Comparison of ENCODE assay signal across 8 cellular contexts in the genomic region with DNA sequence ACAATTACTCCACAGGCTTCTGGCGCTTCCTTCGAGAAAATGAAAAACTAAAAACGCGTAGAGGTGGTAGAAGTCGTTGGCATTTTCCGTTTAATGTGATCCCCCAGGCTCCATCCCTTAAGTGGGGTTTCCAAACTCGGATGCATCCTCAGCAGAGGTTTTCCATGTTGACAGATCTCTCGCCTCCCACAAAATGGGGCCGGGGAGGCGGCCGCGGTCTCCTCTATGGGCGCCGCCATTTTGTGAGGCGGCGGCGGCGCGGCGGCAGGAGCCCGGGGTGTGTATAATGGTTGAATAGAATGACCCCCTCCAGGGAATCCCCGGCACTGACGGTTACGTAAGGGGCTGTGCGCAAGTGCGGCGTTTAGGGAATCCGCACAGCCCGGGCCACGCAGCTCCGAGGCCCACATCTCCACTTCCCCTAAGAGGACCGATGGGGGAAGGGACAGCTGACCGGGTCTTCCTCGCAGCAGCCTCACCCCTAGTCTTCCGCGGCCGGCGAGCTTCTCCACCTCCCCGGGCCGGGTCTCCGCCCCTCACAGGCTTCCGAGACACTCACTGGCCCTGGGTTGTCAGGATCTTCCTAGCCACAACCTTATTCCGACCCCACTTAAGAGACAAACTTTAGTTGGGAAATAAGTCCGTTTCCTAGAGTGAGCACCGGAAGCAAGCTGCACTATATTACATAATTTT. TPM values are rescaled to one million over a fixed set of nuclear protein-coding genes. Genes with fewer than 3 reads are reported as not detected.
A peak's percentile ranks its signal among the peaks of the same experiment; 100 is the strongest.
DNase-seq lines count a peak whose midpoint lies in the region; ATAC-seq and TF ChIP-seq lines count a peak whose summit lies in the region.

No MANE protein-coding gene starts in this region.

- peak overlapping the region; percentile 100 for H3K27ac ChIP-seq in testis

- 0% methylated on average over 22 to 33 of the region's 45 CpGs for WGBS in testis, 2 donors

- ATAC-seq in HG02623 (IDR thresholded peaks at IDR 0.05; ENCODE audit: unreplicated experiment) (peak; percentile 44), SK-N-SH treated with all-trans-retinoic acid at 6 μM for 48 hours (peak; percentile 80), omental fat pad (ENCODE audit: low FRiP score) (peak; percentile 76)

- no peak for TF ChIP-seq CTCF in GM10266 (IDR thresholded peaks at IDR 0.05; ENCODE audit: control insufficient read depth, insufficient read depth, low read depth, missing control alignments)
- TF ChIP-seq CTCF in glutamatergic neuron (IDR thresholded peaks at IDR 0.05; ENCODE audit: partially characterized antibody, unreplicated experiment): peak; percentile 23
- no peak for TF ChIP-seq CTCF in omental fat pad (IDR thresholded peaks at IDR 0.05)
- TF ChIP-seq CTCF in testis (IDR thresholded peaks at IDR 0.05): peak in 1 of 3 experiments; percentile 8

- H3K4me1 Mint-ChIP-seq in activated naive CD8-positive, alpha-beta T cell (ENCODE audit: low read depth): peaks cover 39% of the 10 kb centered on the region
- peaks cover 14% of the 10 kb centered on the region for H3K4me1 Mint-ChIP-seq in glutamatergic neuron (ENCODE audit: low read depth, unreplicated experiment)

- no peaks in the 10 kb centered on the region for H3K9me3 ChIP-seq in testis

- DNase-seq in GM10266 (ENCODE audit: extremely low spot score) (peak; percentile 92), NCI-H1092 treated with DMSO at 0.1 percent for 48 hours (lab: John Stamatoyannopoulos, UW) (peak; percentile 100), glutamatergic neuron (peak; percentile 92), omental fat pad (ENCODE audit: low spot score) (peak; percentile 74), testis (peak; percentile 97)

- TF ChIP-seq POLR2A in testis (IDR thresholded peaks at IDR 0.05): peak; percentile 21

- H3K4me3 ChIP-seq in testis: peak overlapping the region; percentile 88 to 95

- H3K36me3 Mint-ChIP-seq in activated naive CD8-positive, alpha-beta T cell: peaks cover 3% of the 10 kb centered on the region
- H3K36me3 Mint-ChIP-seq in glutamatergic neuron (ENCODE audit: unreplicated experiment): no peaks in the 10 kb centered on the region

- peaks cover 12% of the 10 kb centered on the region for H3K4me1 ChIP-seq in testis

- H3K9me3 Mint-ChIP-seq in activated naive CD8-positive, alpha-beta T cell (ENCODE audit: low read depth): no peaks in the 10 kb centered on the region
- peaks cover 25% of the 10 kb centered on the region for H3K9me3 Mint-ChIP-seq in glutamatergic neuron (ENCODE audit: unreplicated experiment)

- H3K27me3 Mint-ChIP-seq in activated naive CD8-positive, alpha-beta T cell: no peaks in the 10 kb centered on the region
- H3K27me3 Mint-ChIP-seq in glutamatergic neuron (ENCODE audit: unreplicated experiment): peaks cover 10% of the 10 kb centered on the region

- H3K4me3 Mint-ChIP-seq in activated naive CD8-positive, alpha-beta T cell: peak overlapping the region; percentile 100
- H3K4me3 Mint-ChIP-seq in glutamatergic neuron (ENCODE audit: unreplicated experiment): peak overlapping the region; percentile 99

- H3K36me3 ChIP-seq in testis (ENCODE audit: low read depth, missing control alignments): no peaks in the 10 kb centered on the region

- H3K27me3 ChIP-seq in testis: no peaks in the 10 kb centered on the region

- H3K27ac Mint-ChIP-seq in activated naive CD8-positive, alpha-beta T cell: peak overlapping the region; percentile 98
- peak overlapping the region; percentile 100 for H3K27ac Mint-ChIP-seq in glutamatergic neuron (ENCODE audit: unreplicated experiment)

- intact Hi-C loops in testis (cut with DNase I; ENCODE audit: low total_unique reads): no loop called here

TF ChIP-seq in SK-N-SH treated with all-trans-retinoic acid at 6 μM for 48 hours, 23 proteins besides CTCF, POLR2A, EP300 and RAD21 (continues in another document):
- TF ChIP-seq CSDC2 (CRISPR knock-in tag; IDR thresholded peaks at IDR 0.05): no peak
- TF ChIP-seq, protein P1, sequence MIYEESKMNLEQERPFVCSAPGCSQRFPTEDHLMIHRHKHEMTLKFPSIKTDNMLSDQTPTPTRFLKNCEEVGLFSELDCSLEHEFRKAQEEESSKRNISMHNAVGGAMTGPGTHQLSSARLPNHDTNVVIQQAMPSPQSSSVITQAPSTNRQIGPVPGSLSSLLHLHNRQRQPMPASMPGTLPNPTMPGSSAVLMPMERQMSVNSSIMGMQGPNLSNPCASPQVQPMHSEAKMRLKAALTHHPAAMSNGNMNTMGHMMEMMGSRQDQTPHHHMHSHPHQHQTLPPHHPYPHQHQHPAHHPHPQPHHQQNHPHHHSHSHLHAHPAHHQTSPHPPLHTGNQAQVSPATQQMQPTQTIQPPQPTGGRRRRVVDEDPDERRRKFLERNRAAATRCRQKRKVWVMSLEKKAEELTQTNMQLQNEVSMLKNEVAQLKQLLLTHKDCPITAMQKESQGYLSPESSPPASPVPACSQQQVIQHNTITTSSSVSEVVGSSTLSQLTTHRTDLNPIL (CRISPR knock-in tag; IDR thresholded peaks at IDR 0.05; ENCODE audit: low read depth): no peak
- no peak for TF ChIP-seq RARB (CRISPR knock-in tag; IDR thresholded peaks at IDR 0.05)
- TF ChIP-seq BACH2 (CRISPR knock-in tag; IDR thresholded peaks at IDR 0.05; ENCODE audit: borderline replicate concordance): no peak
- TF ChIP-seq PPARA (CRISPR knock-in tag; IDR thresholded peaks at IDR 0.05; ENCODE audit: borderline replicate concordance): no peak
- TF ChIP-seq, protein P2, sequence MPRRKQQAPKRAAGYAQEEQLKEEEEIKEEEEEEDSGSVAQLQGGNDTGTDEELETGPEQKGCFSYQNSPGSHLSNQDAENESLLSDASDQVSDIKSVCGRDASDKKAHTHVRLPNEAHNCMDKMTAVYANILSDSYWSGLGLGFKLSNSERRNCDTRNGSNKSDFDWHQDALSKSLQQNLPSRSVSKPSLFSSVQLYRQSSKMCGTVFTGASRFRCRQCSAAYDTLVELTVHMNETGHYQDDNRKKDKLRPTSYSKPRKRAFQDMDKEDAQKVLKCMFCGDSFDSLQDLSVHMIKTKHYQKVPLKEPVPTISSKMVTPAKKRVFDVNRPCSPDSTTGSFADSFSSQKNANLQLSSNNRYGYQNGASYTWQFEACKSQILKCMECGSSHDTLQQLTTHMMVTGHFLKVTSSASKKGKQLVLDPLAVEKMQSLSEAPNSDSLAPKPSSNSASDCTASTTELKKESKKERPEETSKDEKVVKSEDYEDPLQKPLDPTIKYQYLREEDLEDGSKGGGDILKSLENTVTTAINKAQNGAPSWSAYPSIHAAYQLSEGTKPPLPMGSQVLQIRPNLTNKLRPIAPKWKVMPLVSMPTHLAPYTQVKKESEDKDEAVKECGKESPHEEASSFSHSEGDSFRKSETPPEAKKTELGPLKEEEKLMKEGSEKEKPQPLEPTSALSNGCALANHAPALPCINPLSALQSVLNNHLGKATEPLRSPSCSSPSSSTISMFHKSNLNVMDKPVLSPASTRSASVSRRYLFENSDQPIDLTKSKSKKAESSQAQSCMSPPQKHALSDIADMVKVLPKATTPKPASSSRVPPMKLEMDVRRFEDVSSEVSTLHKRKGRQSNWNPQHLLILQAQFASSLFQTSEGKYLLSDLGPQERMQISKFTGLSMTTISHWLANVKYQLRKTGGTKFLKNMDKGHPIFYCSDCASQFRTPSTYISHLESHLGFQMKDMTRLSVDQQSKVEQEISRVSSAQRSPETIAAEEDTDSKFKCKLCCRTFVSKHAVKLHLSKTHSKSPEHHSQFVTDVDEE (CRISPR knock-in tag; IDR thresholded peaks at IDR 0.05): peak; percentile 67; the same call in 1 of the 2 replicates
- TF ChIP-seq, protein P3, sequence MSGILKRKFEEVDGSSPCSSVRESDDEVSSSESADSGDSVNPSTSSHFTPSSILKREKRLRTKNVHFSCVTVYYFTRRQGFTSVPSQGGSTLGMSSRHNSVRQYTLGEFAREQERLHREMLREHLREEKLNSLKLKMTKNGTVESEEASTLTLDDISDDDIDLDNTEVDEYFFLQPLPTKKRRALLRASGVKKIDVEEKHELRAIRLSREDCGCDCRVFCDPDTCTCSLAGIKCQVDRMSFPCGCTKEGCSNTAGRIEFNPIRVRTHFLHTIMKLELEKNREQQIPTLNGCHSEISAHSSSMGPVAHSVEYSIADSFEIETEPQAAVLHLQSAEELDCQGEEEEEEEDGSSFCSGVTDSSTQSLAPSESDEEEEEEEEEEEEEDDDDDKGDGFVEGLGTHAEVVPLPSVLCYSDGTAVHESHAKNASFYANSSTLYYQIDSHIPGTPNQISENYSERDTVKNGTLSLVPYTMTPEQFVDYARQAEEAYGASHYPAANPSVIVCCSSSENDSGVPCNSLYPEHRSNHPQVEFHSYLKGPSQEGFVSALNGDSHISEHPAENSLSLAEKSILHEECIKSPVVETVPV (CRISPR knock-in tag; IDR thresholded peaks at IDR 0.05): no peak
- no peak for TF ChIP-seq ZNF565 (CRISPR knock-in tag; conservative IDR thresholded peaks at IDR 0.05; ENCODE audit: low read depth)
- no peak for TF ChIP-seq ZC3H10 (CRISPR knock-in tag; IDR thresholded peaks at IDR 0.05)
- no peak for TF ChIP-seq TCF4 (CRISPR knock-in tag; IDR thresholded peaks at IDR 0.05; ENCODE audit: borderline replicate concordance)
- TF ChIP-seq GLIS3 (CRISPR knock-in tag; IDR thresholded peaks at IDR 0.05): no peak; the same call in 1 of the 2 replicates
- TF ChIP-seq ARNTL (CRISPR knock-in tag; IDR thresholded peaks at IDR 0.05; ENCODE audit: borderline replicate concordance, low read depth): no peak
- TF ChIP-seq, protein P4, sequence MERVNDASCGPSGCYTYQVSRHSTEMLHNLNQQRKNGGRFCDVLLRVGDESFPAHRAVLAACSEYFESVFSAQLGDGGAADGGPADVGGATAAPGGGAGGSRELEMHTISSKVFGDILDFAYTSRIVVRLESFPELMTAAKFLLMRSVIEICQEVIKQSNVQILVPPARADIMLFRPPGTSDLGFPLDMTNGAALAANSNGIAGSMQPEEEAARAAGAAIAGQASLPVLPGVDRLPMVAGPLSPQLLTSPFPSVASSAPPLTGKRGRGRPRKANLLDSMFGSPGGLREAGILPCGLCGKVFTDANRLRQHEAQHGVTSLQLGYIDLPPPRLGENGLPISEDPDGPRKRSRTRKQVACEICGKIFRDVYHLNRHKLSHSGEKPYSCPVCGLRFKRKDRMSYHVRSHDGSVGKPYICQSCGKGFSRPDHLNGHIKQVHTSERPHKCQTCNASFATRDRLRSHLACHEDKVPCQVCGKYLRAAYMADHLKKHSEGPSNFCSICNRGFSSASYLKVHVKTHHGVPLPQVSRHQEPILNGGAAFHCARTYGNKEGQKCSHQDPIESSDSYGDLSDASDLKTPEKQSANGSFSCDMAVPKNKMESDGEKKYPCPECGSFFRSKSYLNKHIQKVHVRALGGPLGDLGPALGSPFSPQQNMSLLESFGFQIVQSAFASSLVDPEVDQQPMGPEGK (CRISPR knock-in tag; IDR thresholded peaks at IDR 0.05; ENCODE audit: borderline replicate concordance): peak; percentile 90; the same call in 1 of the 2 replicates
- TF ChIP-seq ZNF70 (CRISPR knock-in tag; IDR thresholded peaks at IDR 0.05): no peak
- TF ChIP-seq ZFP3 (CRISPR knock-in tag; IDR thresholded peaks at IDR 0.05): 0 out of 2 replicates have a peak, but pooled peaks have one; percentile 32
- TF ChIP-seq ZNF8 (CRISPR knock-in tag; IDR thresholded peaks at IDR 0.05): no peak

RNA-seq across cellular contexts. Expression of a gene that starts 2.1 kb away (rescaled TPM):
- 45.5 TPM for total RNA-seq in glutamatergic neuron (ENCODE audit: unreplicated experiment)
- total RNA-seq in omental fat pad: 10 to 100 TPM; 18.5 to 40.7 (median 27.3) TPM
- total RNA-seq in testis: 10 to 100 TPM; 72.4 to 82.2 TPM
- 50.4 TPM for polyA plus RNA-seq in testis (ENCODE audit: insufficient read depth, low read depth, low replicate concordance)

Comparison
In these comparisons a context has a peak if more than half of its experiments do, and no peak if none do; other contexts are left out.
1. Peak in every context shown above with its lines: DNase-seq, ATAC-seq, H3K4me3 ChIP-seq and H3K27ac ChIP-seq.